12 cellular contexts compared by ENCODE assay signal in genomic region chr10:3290550-3290949, GRCh38.
DNase-seq lines count a peak whose midpoint lies in the region; ATAC-seq and TF ChIP-seq lines count a peak whose summit lies in the region.
"Had no signal": no experiment of that assay in that cellular context is flagged by ENCODE, and none has a peak within 500 bp of the region (broad histone marks: within the 10 kb centered on the region; RNA-seq: fewer than 3 reads in every experiment).

No MANE protein-coding gene starts in this region.

- no peaks in the 10 kb centered on the region for H3K36me3 ChIP-seq in osteoblast (ENCODE audit: insufficient read depth, low read length)
- H3K36me3 ChIP-seq: BLaER1 treated with 17β-estradiol and CSF1 and Interleukin-3, amounts not matched to agents 10 nM and 100 nM had no signal

- H3K27ac ChIP-seq in osteoblast (ENCODE audit: low read depth, low read length): no peak overlapping the region
- H3K27ac ChIP-seq: BLaER1 treated with 17β-estradiol and CSF1 and Interleukin-3, amounts not matched to agents 10 nM and 100 nM had no signal

- peaks cover 9% of the 10 kb centered on the region for H3K27me3 ChIP-seq in osteoblast (ENCODE audit: insufficient read depth, low read length)
- H3K27me3 ChIP-seq: BLaER1 treated with 17β-estradiol and CSF1 and Interleukin-3, amounts not matched to agents 10 nM and 100 nM had no signal

- DNase-seq in NCI-H748 (lab: John Stamatoyannopoulos, UW; ENCODE audit: unreplicated experiment): peak; percentile 49
- DNase-seq in NCI-H748 treated with DMSO at 0.1 percent for 48 hours (lab: John Stamatoyannopoulos, UW): no peak
- peak; percentile 40 for DNase-seq in NCI-H69 (lab: John Stamatoyannopoulos, UW)
- DNase-seq in osteoblast (ENCODE audit: insufficient read length, low spot score, missing footprints): peak; percentile 61
- DNase-seq in stimulated activated CD4-positive, alpha-beta T cell treated with anti-CD3 and anti-CD28 coated beads, Interleukin-12 subunit alpha, Interleukin-12 subunit beta, amount 100 ng/mL, for 4 hours: no peak
- no peak for DNase-seq in GM19240 (ENCODE audit: insufficient read length, low spot score)
- DNase-seq: Calu3; CD8-positive, alpha-beta T cell; H9 had no signal

- H4K20me1 ChIP-seq in osteoblast (ENCODE audit: insufficient read depth, low read length): no peaks in the 10 kb centered on the region
- H4K20me1 ChIP-seq: BLaER1 treated with 17β-estradiol and CSF1 and Interleukin-3, amounts not matched to agents 10 nM and 100 nM had no signal

- no peak overlapping the region for H3K4me2 ChIP-seq in osteoblast (ENCODE audit: insufficient read depth, low read length)
- H3K4me2 ChIP-seq: BLaER1 treated with 17β-estradiol and CSF1 and Interleukin-3, amounts not matched to agents 10 nM and 100 nM had no signal

- no peak overlapping the region for H2AFZ ChIP-seq in osteoblast (ENCODE audit: low read length)

- H3K9me3 ChIP-seq in osteoblast (ENCODE audit: low read depth, low read length): no peaks in the 10 kb centered on the region
- H3K9me3 ChIP-seq: BLaER1 treated with 17β-estradiol and CSF1 and Interleukin-3, amounts not matched to agents 10 nM and 100 nM had no signal

- no peak for ATAC-seq in GM21447 (IDR thresholded peaks at IDR 0.05; ENCODE audit: unreplicated experiment)
- ATAC-seq: CD8-positive, alpha-beta T cell; HepG2 had no signal

- no peaks in the 10 kb centered on the region for H3K79me2 ChIP-seq in osteoblast (ENCODE audit: insufficient read depth, low read length)

- peaks cover 2% of the 10 kb centered on the region for H3K4me1 ChIP-seq in osteoblast (ENCODE audit: insufficient read depth, low read length)

- no peak overlapping the region for H3K4me3 ChIP-seq in osteoblast (ENCODE audit: insufficient read depth, low read length)
- H3K4me3 ChIP-seq: BLaER1 treated with 17β-estradiol and CSF1 and Interleukin-3, amounts not matched to agents 10 nM and 100 nM had no signal

- TF ChIP-seq CTCF in osteoblast (IDR thresholded peaks at IDR 0.05; ENCODE audit: extremely low read depth, low read depth, low read length): no peak

Comparison
In these comparisons a context has a peak if more than half of its experiments do, and no peak if none do; other contexts are left out.
1. DNase-seq: peak in NCI-H748 (single experiment), NCI-H69 (single experiment) and osteoblast (single experiment); none in NCI-H748 treated with DMSO at 0.1 percent for 48 hours (single experiment), stimulated activated CD4-positive, alpha-beta T cell treated with anti-CD3 and anti-CD28 coated beads, Interleukin-12 subunit alpha, Interleukin-12 subunit beta, amount 100 ng/mL, for 4 hours (single experiment) and GM19240 (single experiment).